ENCODE assay signal across 17 cellular contexts in the genomic region with DNA sequence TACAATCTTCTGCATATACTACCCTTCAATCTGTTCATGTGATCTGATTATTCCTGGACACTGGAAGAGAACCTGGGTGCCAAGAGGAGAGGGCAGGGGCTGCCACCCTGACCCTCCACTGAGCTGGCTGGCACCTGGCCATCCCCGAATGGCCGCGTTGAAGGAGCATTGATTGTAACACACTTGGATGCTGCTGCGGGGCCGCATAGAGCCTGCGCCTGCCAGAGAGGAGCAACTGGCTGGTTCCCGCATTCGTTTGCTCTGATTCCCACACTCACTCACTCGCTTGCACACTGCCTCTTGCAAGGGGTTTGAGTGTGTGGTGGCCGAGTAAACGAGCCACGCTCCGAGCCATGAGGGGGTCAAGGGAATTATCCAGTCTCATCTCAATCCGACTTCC. TPM values are rescaled to one million over a fixed set of nuclear protein-coding genes. Genes with fewer than 3 reads are reported as not detected.
DNase-seq lines count a peak whose midpoint lies in the region; ATAC-seq and TF ChIP-seq lines count a peak whose summit lies in the region.
"Had no signal": no experiment of that assay in that cellular context is flagged by ENCODE, and none has a peak within 500 bp of the region (broad histone marks: within the 10 kb centered on the region; RNA-seq: fewer than 3 reads in every experiment).

No MANE protein-coding gene starts in this region.

- no peak overlapping the region for H3K4me3 Mint-ChIP-seq in central memory CD8-positive, alpha-beta T cell
- H3K4me3 Mint-ChIP-seq: B cell had no signal

- H3K9me3 ChIP-seq in ovary, result no peaks in the 10 kb centered on the region

- H3K4me1 ChIP-seq in ovary (ENCODE audit: insufficient read depth), result no peaks in the 10 kb centered on the region

- intact Hi-C loops in left colon (cut with DNase I, micrococcal nuclease), result no loop called here
- intact Hi-C loops in posterior cingulate gyrus (cut with DNase I), result no loop called here
- intact Hi-C loops in ovary (cut with DNase I), result loop anchor here in 1 of 4 donors (2.0 kb wide), 1 partner anchor 298 kb away; no protein-coding TSS in a partner anchor

- TF ChIP-seq POLR2A in ovary (IDR thresholded peaks at IDR 0.05), result no peak

- POLR2A ChIA-PET in HEK293T (lab: Yijun Ruan, JAX), result no interaction called here

- peaks cover 44% of the 10 kb centered on the region for H3K36me3 Mint-ChIP-seq in central memory CD8-positive, alpha-beta T cell (ENCODE audit: insufficient read depth)

- H3K27me3 ChIP-seq in ovary, result no peaks in the 10 kb centered on the region

- no peak overlapping the region for H3K4me3 ChIP-seq in ovary

- no peak for TF ChIP-seq CTCF in ovary (IDR thresholded peaks at IDR 0.05)

- CTCF ChIA-PET in HEK293T (lab: Yijun Ruan, JAX), result no interaction called here

- H3K27me3 Mint-ChIP-seq in central memory CD8-positive, alpha-beta T cell, result no peaks in the 10 kb centered on the region
- H3K27me3 Mint-ChIP-seq: B cell had no signal

- H3K36me3 ChIP-seq in ovary, result no peaks in the 10 kb centered on the region

- DNase-seq in Ammon's horn (ENCODE audit: low spot score) (peak; percentile 36), left colon (no peak), posterior cingulate gyrus (peak in 8 of 10 donors; percentile 17 to 89 (median 36)), ovary (no peak), HEK293T (ENCODE audit: extremely low spot score) (no peak), NCI-H1417 treated with DMSO at 0.1 percent for 48 hours (lab: John Stamatoyannopoulos, UW) (no peak)
- no peak for DNase-seq in central memory CD8-positive, alpha-beta T cell (ENCODE audit: low spot score in 2 of 2)
- DNase-seq: 8988T, DND-41, GOT3, Kasumi-1, MM.1S, NCI-H1092, NCI-H2081, Right ventricle myocardium superior had no signal

- 85 to 88% (median 87%) methylated on average over 14 of the region's 14 CpGs for WGBS in ovary, 3 donors

- TF ChIP-seq EP300 in ovary (IDR thresholded peaks at IDR 0.05), result no peak

- peak overlapping the region; percentile 1 for H3K27ac Mint-ChIP-seq in central memory CD8-positive, alpha-beta T cell (ENCODE audit: low read depth)
- H3K27ac Mint-ChIP-seq: B cell had no signal

- H3K4me1 Mint-ChIP-seq in central memory CD8-positive, alpha-beta T cell, result peaks cover 8% of the 10 kb centered on the region
- H3K4me1 Mint-ChIP-seq: B cell had no signal

- no peaks in the 10 kb centered on the region for H3K9me3 Mint-ChIP-seq in central memory CD8-positive, alpha-beta T cell

- no peak for ATAC-seq in central memory CD8-positive, alpha-beta T cell (replicated peaks; ENCODE audit: extremely low read depth, poor library complexity, severe bottlenecking)
- peak; percentile 3 for ATAC-seq in left colon
- no peak for ATAC-seq in GM21737 (IDR thresholded peaks at IDR 0.05; ENCODE audit: unreplicated experiment)

- H3K27ac ChIP-seq in ovary, result no peak overlapping the region

TF ChIP-seq in HEK293T, 16 proteins besides CTCF, POLR2A, EP300 and RAD21:
- TF ChIP-seq HDGF (IDR thresholded peaks at IDR 0.05; ENCODE audit: borderline replicate concordance) (no peak), FOXM1 (IDR thresholded peaks at IDR 0.05; ENCODE audit: borderline replicate concordance) (no peak), FOXA1 (IDR thresholded peaks at IDR 0.05) (no peak), LEF1 (IDR thresholded peaks at IDR 0.05; ENCODE audit: borderline replicate concordance) (no peak), BHLHE40 (IDR thresholded peaks at IDR 0.05; ENCODE audit: borderline replicate concordance) (no peak), SUZ12 (IDR thresholded peaks at IDR 0.05) (no peak), ELF4 (IDR thresholded peaks at IDR 0.05) (no peak), ZNF384 (IDR thresholded peaks at IDR 0.05) (no peak), L3MBTL2 (conservative IDR thresholded peaks at IDR 0.05) (no peak), NFRKB (IDR thresholded peaks at IDR 0.05) (no peak), FOXK2 (IDR thresholded peaks at IDR 0.05) (no peak), PKNOX1 (IDR thresholded peaks at IDR 0.05) (no peak)

RNA-seq across cellular contexts. Expression of gene PSEN1, which starts 32.4 kb away (rescaled TPM):
- total RNA-seq in left colon, result 100 to 1,000 TPM; 100 to 132 TPM
- 10 to 100 TPM; 33.4 to 48.8 (median 44.0) TPM for total RNA-seq in ovary
- polyA plus RNA-seq in ovary, result 10 to 100 TPM; 21.7 to 73.1 TPM

Comparison
In these comparisons a context has a peak if more than half of its experiments do, and no peak if none do; other contexts are left out.
1. DNase-seq: peak in Ammon's horn (single experiment) and posterior cingulate gyrus (8 of 10); none in central memory CD8-positive, alpha-beta T cell (0 of 2), left colon (0 of 2), ovary (0 of 5), HEK293T (single experiment) and NCI-H1417 treated with DMSO at 0.1 percent for 48 hours (single experiment).